In genomic region chr17:8365143-8365542, GRCh38 we compare ENCODE assay signal across 20 cellular contexts. TPM values are rescaled to one million over a fixed set of nuclear protein-coding genes. Genes with fewer than 3 reads are reported as not detected.
A peak's percentile ranks its signal among the peaks of the same experiment; 100 is the strongest.
DNase-seq lines count a peak whose midpoint lies in the region; ATAC-seq and TF ChIP-seq lines count a peak whose summit lies in the region.
"Had no signal": no experiment of that assay in that cellular context is flagged by ENCODE, and none has a peak within 500 bp of the region (broad histone marks: within the 10 kb centered on the region; RNA-seq: fewer than 3 reads in every experiment).

No MANE protein-coding gene starts in this region.

- H3K27ac Mint-ChIP-seq in activated T-cell treated with anti-CD3 and anti-CD28 coated beads, Interleukin-2, amount 50 U/mL, for 24 hours = peak overlapping the region; percentile 50

- no peaks in the 10 kb centered on the region for H3K27me3 Mint-ChIP-seq in activated T-cell treated with anti-CD3 and anti-CD28 coated beads, Interleukin-2, amount 50 U/mL, for 24 hours
- H3K27me3 Mint-ChIP-seq: CD4-positive, CD25-positive, alpha-beta regulatory T cell; naive B cell had no signal

- no peak for ATAC-seq in HG03442 (IDR thresholded peaks at IDR 0.05; ENCODE audit: unreplicated experiment)
- ATAC-seq in GM21528 (IDR thresholded peaks at IDR 0.05; ENCODE audit: low FRiP score, unreplicated experiment) = no peak
- ATAC-seq: left colon, upper lobe of right lung had no signal

- TF ChIP-seq CTCF in cardiac fibroblast (IDR thresholded peaks at IDR 0.05; ENCODE audit: low read depth, low read length) = no peak
- TF ChIP-seq CTCF in right atrium auricular region (IDR thresholded peaks at IDR 0.05) = no peak
- TF ChIP-seq CTCF in lower leg skin (IDR thresholded peaks at IDR 0.05) = no peak

- H3K27me3 ChIP-seq in right atrium auricular region = no peaks in the 10 kb centered on the region
- H3K27me3 ChIP-seq: cardiac muscle cell, upper lobe of right lung had no signal

- peaks cover 21% of the 10 kb centered on the region for H3K36me3 Mint-ChIP-seq in activated T-cell treated with anti-CD3 and anti-CD28 coated beads, Interleukin-2, amount 50 U/mL, for 24 hours (ENCODE audit: low read depth)

- H3K9me3 Mint-ChIP-seq in activated T-cell treated with anti-CD3 and anti-CD28 coated beads, Interleukin-2, amount 50 U/mL, for 24 hours = no peaks in the 10 kb centered on the region
- H3K9me3 Mint-ChIP-seq: CD4-positive, CD25-positive, alpha-beta regulatory T cell; naive B cell had no signal

- H3K9me3 ChIP-seq in right atrium auricular region = no peaks in the 10 kb centered on the region
- H3K9me3 ChIP-seq: upper lobe of right lung had no signal

- H3K4me1 Mint-ChIP-seq in activated T-cell treated with anti-CD3 and anti-CD28 coated beads, Interleukin-2, amount 50 U/mL, for 24 hours (ENCODE audit: low read depth) = peaks cover 4% of the 10 kb centered on the region

- peak overlapping the region; percentile 51 to 65 for H3K27ac ChIP-seq in right atrium auricular region
- peak overlapping the region; percentile 50 for H3K27ac ChIP-seq in urinary bladder (ENCODE audit: low read depth)
- H3K27ac ChIP-seq: 22Rv1, cardiac muscle cell, upper lobe of right lung had no signal

- 61% methylated on average over 1 of the region's 1 CpG for WGBS in urinary bladder
- 67 to 75% methylated on average over 1 of the region's 1 CpG for WGBS in lower leg skin, 2 donors

- H3K4me1 ChIP-seq in right atrium auricular region (peaks cover 0 to 39% of the 10 kb centered on the region in 2 donors), urinary bladder (ENCODE audit: insufficient read depth) (no peaks in the 10 kb centered on the region)
- H3K4me1 ChIP-seq: upper lobe of right lung had no signal

- DNase-seq in activated T-cell treated with anti-CD3 and anti-CD28 coated beads, Interleukin-2, amount 50 U/mL, for 24 hours = no peak
- no peak for DNase-seq in activated T-cell treated with anti-CD3 and anti-CD28 coated beads, Interleukin-2, amount 50 U/mL, for 48 hours
- DNase-seq in cardiac fibroblast (ENCODE audit: low read depth in 2 of 2) = peak; percentile 61 to 64
- no peak for DNase-seq in right atrium auricular region (ENCODE audit: low spot score)
- no peak for DNase-seq in lower leg skin (ENCODE audit: low spot score in 2 of 2)
- DNase-seq: activated naive CD4-positive, alpha-beta T cell treated with Interleukin-2 at 50 U/mL for 16 hours; CD4-positive, CD25-positive, alpha-beta regulatory T cell; GOT3; hippocampal formation; left colon; naive B cell; NCI-H1105 treated with DMSO at 0.1 percent for 48 hours; stimulated activated CD4-positive, alpha-beta T cell treated with anti-CD3 and anti-CD28 coated beads, Interleukin-4, amount 100 ng/mL, for 4 hours; upper lobe of right lung had no signal

- H3K36me3 ChIP-seq in right atrium auricular region (peaks cover 23% of the 10 kb centered on the region), urinary bladder (ENCODE audit: insufficient read depth) (no peaks in the 10 kb centered on the region)

- H3K4me3 ChIP-seq in cardiac fibroblast (replicated peaks in 1 of 2; ENCODE audit: low read depth in 2 of 2, low read length in 2 of 2) = no peak overlapping the region
- H3K4me3 ChIP-seq in right atrium auricular region = no peak overlapping the region
- no peak overlapping the region for H3K4me3 ChIP-seq in urinary bladder (ENCODE audit: low read depth, low read length)
- no peak overlapping the region for H3K4me3 ChIP-seq in lower leg skin (ENCODE audit: low read depth, poor library complexity, severe bottlenecking)
- H3K4me3 ChIP-seq: cardiac muscle cell, upper lobe of right lung had no signal

- no peak for TF ChIP-seq POLR2A in lower leg skin (IDR thresholded peaks at IDR 0.05)

- no peak overlapping the region for H3K4me3 Mint-ChIP-seq in activated T-cell treated with anti-CD3 and anti-CD28 coated beads, Interleukin-2, amount 50 U/mL, for 24 hours
- H3K4me3 Mint-ChIP-seq: CD4-positive, CD25-positive, alpha-beta regulatory T cell; naive B cell had no signal

- intact Hi-C loops in lower leg skin (cut with DNase I; ENCODE audit: low total_unique reads) = no loop called here

RNA-seq across cellular contexts. Expression of gene RPL26, which starts 17.9 kb away (rescaled TPM):
- 1,000 to 10,000 TPM; 1,618 to 2,343 TPM for total RNA-seq in right atrium auricular region
- total RNA-seq in urinary bladder = 3,064 TPM
- 3,805 TPM for polyA plus RNA-seq in urinary bladder
- total RNA-seq in lower leg skin = 1,000 to 10,000 TPM; 3,126 to 5,795 (median 3,707) TPM

RNA-seq across cellular contexts. Expression of gene ODF4, which starts 25.5 kb away (rescaled TPM):
- not detected for total RNA-seq in right atrium auricular region
- not detected for total RNA-seq in urinary bladder
- not detected for polyA plus RNA-seq in urinary bladder
- not detected for total RNA-seq in lower leg skin
- total RNA-seq: activated CD8-positive, alpha-beta memory T cell treated with anti-CD3 and anti-CD28 coated beads for 36 hours; cardiac muscle cell; CD4-positive, CD25-positive, alpha-beta regulatory T cell; left colon; upper lobe of right lung had no signal
- polyA plus RNA-seq: cardiac muscle cell; CD4-positive, CD25-positive, alpha-beta regulatory T cell had no signal

RNA-seq across cellular contexts. Expression of gene RNF222, which starts 32.5 kb away (rescaled TPM):
- total RNA-seq in right atrium auricular region (not detected), urinary bladder (not detected), lower leg skin (10 to 100 TPM; 13.4 to 16.3 (median 15.0) TPM)
- not detected for polyA plus RNA-seq in urinary bladder
- total RNA-seq: activated CD8-positive, alpha-beta memory T cell treated with anti-CD3 and anti-CD28 coated beads for 36 hours; cardiac muscle cell; left colon; upper lobe of right lung had no signal

RNA-seq across cellular contexts. Expression of gene ARHGEF15, which starts 55.1 kb away (rescaled TPM):
- 10 to 100 TPM in 1 of 2 donors, 1 to 10 TPM in 1; 5.9 to 18.7 TPM for total RNA-seq in right atrium auricular region
- total RNA-seq in urinary bladder = 3.7 TPM
- polyA plus RNA-seq in urinary bladder = 13.0 TPM
- 10 to 100 TPM in 2 of 4 donors, 1 to 10 TPM in 2; 4.5 to 18.8 (median 10.0) TPM for total RNA-seq in lower leg skin
- total RNA-seq: activated CD8-positive, alpha-beta memory T cell treated with anti-CD3 and anti-CD28 coated beads for 36 hours; CD4-positive, CD25-positive, alpha-beta regulatory T cell had no signal
- polyA plus RNA-seq: CD4-positive, CD25-positive, alpha-beta regulatory T cell had no signal

Comparison
In these comparisons a context has a peak if more than half of its experiments do, and no peak if none do; other contexts are left out.
1. DNase-seq: peak in cardiac fibroblast (2 of 2); none in activated T-cell treated with anti-CD3 and anti-CD28 coated beads, Interleukin-2, amount 50 U/mL, for 24 hours (single experiment), activated T-cell treated with anti-CD3 and anti-CD28 coated beads, Interleukin-2, amount 50 U/mL, for 48 hours (0 of 2), right atrium auricular region (single experiment) and lower leg skin (0 of 2).